Comparison of ENCODE assay signal across 1 cellular context in the genomic region with DNA sequence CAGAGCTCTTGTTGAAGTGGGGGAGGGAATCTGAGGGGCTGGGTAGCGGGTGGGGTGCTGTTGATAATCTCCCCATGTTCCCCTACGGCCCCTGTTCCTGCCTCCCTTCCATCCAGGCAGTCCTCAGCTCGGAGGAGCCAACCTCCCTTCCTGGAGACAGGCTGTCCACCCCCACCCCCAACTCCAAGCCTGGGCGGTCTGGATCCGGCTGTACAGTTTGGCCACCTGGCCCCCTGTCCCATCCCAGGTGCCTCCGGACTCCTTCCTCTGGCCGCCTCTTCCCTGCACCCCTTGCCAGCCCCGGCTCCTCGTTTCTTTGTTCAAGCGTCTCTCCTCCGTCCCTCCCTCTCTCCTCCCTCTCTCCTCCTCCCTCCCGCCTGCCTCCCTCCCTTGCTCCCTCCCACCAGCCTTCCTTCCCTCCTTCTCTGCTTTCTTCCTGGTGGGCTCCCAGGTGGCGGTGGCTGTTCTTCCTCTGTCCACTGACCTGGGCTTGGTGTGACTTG.
A peak's percentile ranks its signal among the peaks of the same experiment; 100 is the strongest.
TF ChIP-seq lines count a peak whose summit lies in the region.

No MANE protein-coding gene starts in this region.

TF ChIP-seq in endothelial cell of umbilical vein, 7 proteins besides CTCF, POLR2A, EP300 and RAD21:
- TF ChIP-seq POLR2AphosphoS5 (IDR thresholded peaks at IDR 0.05; ENCODE audit: insufficient read depth, low read depth, low read length) = peak; percentile 85
- TF ChIP-seq MYC (IDR thresholded peaks at IDR 0.05; ENCODE audit: low read depth, low read length) = no peak
- no peak for TF ChIP-seq JUN (IDR thresholded peaks at IDR 0.05; ENCODE audit: borderline replicate concordance, insufficient read depth, insufficient read length, low read depth)
- TF ChIP-seq, protein P1, sequence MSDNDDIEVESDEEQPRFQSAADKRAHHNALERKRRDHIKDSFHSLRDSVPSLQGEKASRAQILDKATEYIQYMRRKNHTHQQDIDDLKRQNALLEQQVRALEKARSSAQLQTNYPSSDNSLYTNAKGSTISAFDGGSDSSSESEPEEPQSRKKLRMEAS (IDR thresholded peaks at IDR 0.05; ENCODE audit: insufficient read depth, insufficient read length) = no peak
- TF ChIP-seq FOS (IDR thresholded peaks at IDR 0.05; ENCODE audit: borderline replicate concordance, insufficient read depth, low read length) = no peak
- TF ChIP-seq EZH2 (IDR thresholded peaks at IDR 0.05; ENCODE audit: borderline replicate concordance, low read depth, low read length, severe bottlenecking) = no peak
- TF ChIP-seq GATA2 (IDR thresholded peaks at IDR 0.05; ENCODE audit: insufficient read depth, insufficient read length, low read depth, low read length) = no peak
